ENCODE assay signal across 16 cellular contexts in genomic region chr5:7793861-7794260, GRCh38. TPM values are rescaled to one million over a fixed set of nuclear protein-coding genes. Genes with fewer than 3 reads are reported as not detected.
DNase-seq lines count a peak whose midpoint lies in the region; ATAC-seq lines count a peak whose summit lies in the region.
"Had no signal": no experiment of that assay in that cellular context is flagged by ENCODE, and none has a peak within 500 bp of the region (broad histone marks: within the 10 kb centered on the region; RNA-seq: fewer than 3 reads in every experiment).

No MANE protein-coding gene starts in this region.

- 36 to 39% methylated on average over 7 of the region's 7 CpGs for WGBS in GM23248 (ENCODE audit: low coverage in 1 of 2, low lambda C conversion rate in 2 of 2, missing lambda C conversion rate in 2 of 2), 2 experiments

- no peaks in the 10 kb centered on the region for H3K4me1 ChIP-seq in GM23248 (ENCODE audit: insufficient read depth)
- H3K4me1 ChIP-seq: SJCRH30, vagina had no signal

- no peaks in the 10 kb centered on the region for H3K36me3 ChIP-seq in GM23248 (ENCODE audit: low read depth)
- H3K36me3 ChIP-seq: SJCRH30, vagina had no signal

- no peaks in the 10 kb centered on the region for H4K20me1 ChIP-seq in GM23248 (ENCODE audit: insufficient read depth)

- H3K9me2 ChIP-seq in GM23248 (ENCODE audit: insufficient read depth): no peaks in the 10 kb centered on the region

- no peak overlapping the region for H3K4me2 ChIP-seq in GM23248 (ENCODE audit: unreplicated experiment)

- H3K27ac ChIP-seq in cingulate gyrus (ENCODE audit: low read depth, low read length) (peak overlapping the region; percentile 90), GM23248 (no peak overlapping the region)
- H3K27ac ChIP-seq: SJCRH30, vagina had no signal

- no peak overlapping the region for H3K9ac ChIP-seq in GM23248

- in situ Hi-C loops in GM23248 (cut with MboI): no loop called here

- H2AFZ ChIP-seq in GM23248: no peak overlapping the region

- no peaks in the 10 kb centered on the region for H3K79me2 ChIP-seq in GM23248 (ENCODE audit: insufficient read depth)

- H3F3A ChIP-seq in GM23248 (ENCODE audit: insufficient read depth): no peaks in the 10 kb centered on the region

- no peak overlapping the region for H3K4me3 ChIP-seq in GM23248
- H3K4me3 ChIP-seq: SJCRH30, vagina had no signal

- DNase-seq in activated CD4-positive, CD25-positive, alpha-beta regulatory T cell treated with anti-CD3 and anti-CD28 coated beads, Interleukin-2, amount 50 U/mL, for 72 hours: no peak
- DNase-seq in GM23248 (no peak), NCI-H510A (lab: John Stamatoyannopoulos, UW) (no peak)
- DNase-seq: activated CD4-positive, alpha-beta memory T cell treated with anti-CD3 and anti-CD28 coated beads, Interleukin-2, amount 10 ng/mL, durations not matched to agents 7 days and 5 days; foreskin melanocyte; mammary epithelial cell; NCI-H1092; nephron progenitor cell; SJCRH30; stimulated activated CD4-positive, alpha-beta T cell treated with anti-CD3 and anti-CD28 coated beads, Interleukin-4, amount 100 ng/mL, for 1 hour had no signal

- ATAC-seq in GM18498 (IDR thresholded peaks at IDR 0.05; ENCODE audit: unreplicated experiment) (peak; percentile 13), GM21390 (IDR thresholded peaks at IDR 0.05; ENCODE audit: unreplicated experiment) (peak; percentile 18), HG02970 (IDR thresholded peaks at IDR 0.05; ENCODE audit: low FRiP score, unreplicated experiment) (peak; percentile 8), HG02759 (IDR thresholded peaks at IDR 0.05; ENCODE audit: unreplicated experiment) (no peak)

- no peaks in the 10 kb centered on the region for H3K9me3 ChIP-seq in GM23248 (ENCODE audit: low read depth)
- H3K9me3 ChIP-seq: SJCRH30, vagina had no signal

- H3K27me3 ChIP-seq in GM23248 (replicated peaks; ENCODE audit: insufficient read depth): no peaks in the 10 kb centered on the region; the same call in 1 of the 2 replicates
- H3K27me3 ChIP-seq: SJCRH30, vagina had no signal

RNA-seq across cellular contexts. Expression of gene CFAP90, which starts 57.1 kb away (rescaled TPM):
- total RNA-seq in GM23248 (2014; rRNA removed; shearing (Covaris generic)): 0.32 TPM in 1 of 2 replicates, not detected in the other
- 0.10 and 0.19 TPM in 2 replicates for polyA plus RNA-seq in GM23248 (2016; fragmentation: Nextera tagmentation; extraction: Ambion mirVana)
- total RNA-seq: activated CD4-positive, alpha-beta memory T cell treated with anti-CD3 and anti-CD28 coated beads, Interleukin-2, amount 10 ng/mL, durations not matched to agents 7 days and 5 days; mammary epithelial cell; SJCRH30 had no signal
